Comparison of ENCODE assay signal across 24 cellular contexts in genomic region chr7:141244466-141244865, GRCh38.
"Had no signal": no experiment of that assay in that cellular context is flagged by ENCODE, and none has a peak within 500 bp of the region (broad histone marks: within the 10 kb centered on the region; RNA-seq: fewer than 3 reads in every experiment).

No MANE protein-coding gene starts in this region.

- ATAC-seq: effector memory CD8-positive, alpha-beta T cell; esophagus mucosa; foreskin keratinocyte; gastrocnemius medialis; gastroesophageal sphincter; heart left ventricle; heart right ventricle had no signal

- H3K4me3 Mint-ChIP-seq: dendritic cell treated with granulocyte-macrophage colony-stimulating factor and Interleukin-4, amounts not matched to agents 40 ng/mL and 50 ng/mL, for 4 days; effector memory CD8-positive, alpha-beta T cell; endodermal cell had no signal

- H3K27me3 ChIP-seq: colonic mucosa, dorsolateral prefrontal cortex, esophagus muscularis mucosa, esophagus squamous epithelium, foreskin keratinocyte, gastrocnemius medialis, gastroesophageal sphincter, heart left ventricle, heart right ventricle had no signal

- H3K36me3 ChIP-seq: colonic mucosa, esophagus muscularis mucosa, esophagus squamous epithelium, gastrocnemius medialis, gastroesophageal sphincter, heart left ventricle, heart right ventricle had no signal

- H3K4me1 ChIP-seq: colonic mucosa, esophagus muscularis mucosa, esophagus squamous epithelium, foreskin keratinocyte, gastrocnemius medialis, gastroesophageal sphincter had no signal

- H3K9me3 ChIP-seq: colonic mucosa, esophagus muscularis mucosa, esophagus squamous epithelium, gastrocnemius medialis, gastroesophageal sphincter, heart left ventricle, heart right ventricle had no signal

- H3K4me1 Mint-ChIP-seq: endodermal cell had no signal

- H3K4me3 ChIP-seq: colonic mucosa, coronary artery, dorsolateral prefrontal cortex, esophagus muscularis mucosa, esophagus squamous epithelium, gastrocnemius medialis, gastroesophageal sphincter, heart left ventricle, heart right ventricle had no signal

- H3K27ac Mint-ChIP-seq: dendritic cell treated with granulocyte-macrophage colony-stimulating factor and Interleukin-4, amounts not matched to agents 40 ng/mL and 50 ng/mL, for 4 days; effector memory CD8-positive, alpha-beta T cell; endodermal cell had no signal

- H3K27ac ChIP-seq: colonic mucosa, coronary artery, dorsolateral prefrontal cortex, epithelial cell of prostate, esophagus muscularis mucosa, esophagus squamous epithelium, foreskin keratinocyte, gastrocnemius medialis, gastroesophageal sphincter, heart left ventricle, heart right ventricle had no signal

- DNase-seq: colonic mucosa; cortex of kidney; dermis blood vessel endothelial cell; dorsolateral prefrontal cortex; effector CD4-positive, alpha-beta T cell; effector CD8-positive, alpha-beta T cell; effector memory CD4-positive, alpha-beta T cell; effector memory CD8-positive, alpha-beta T cell; endodermal cell; erythroblast; esophagus squamous epithelium; foreskin fibroblast; foreskin keratinocyte; foreskin melanocyte; gastrocnemius medialis; glutamatergic neuron; heart left ventricle; heart right ventricle had no signal

- H3K9me3 Mint-ChIP-seq: dendritic cell treated with granulocyte-macrophage colony-stimulating factor and Interleukin-4, amounts not matched to agents 40 ng/mL and 50 ng/mL, for 4 days; effector memory CD8-positive, alpha-beta T cell; endodermal cell had no signal
